ENCODE assay signal across 12 cellular contexts in the genomic region with DNA sequence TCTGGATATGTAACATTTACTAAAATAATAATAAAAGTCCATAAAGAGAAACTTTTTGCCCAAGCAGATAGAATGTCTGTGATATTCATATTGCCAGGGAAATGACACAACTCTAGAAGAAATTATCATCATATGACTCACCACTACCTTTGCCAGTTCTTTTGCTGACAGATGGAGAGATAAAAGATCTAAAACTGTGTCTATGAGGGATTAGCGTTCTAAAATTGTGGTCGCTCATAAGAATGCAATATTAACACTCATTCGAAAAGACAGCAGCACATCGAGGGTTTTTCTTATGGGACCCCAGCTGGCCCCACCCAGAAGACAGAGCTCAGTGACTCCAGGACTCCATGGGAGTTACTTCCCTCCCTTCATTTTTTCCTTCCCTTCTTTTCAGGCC. TPM values are rescaled to one million over a fixed set of nuclear protein-coding genes. Genes with fewer than 3 reads are reported as not detected.
DNase-seq lines count a peak whose midpoint lies in the region; ATAC-seq, FAIRE-seq and TF ChIP-seq lines count a peak whose summit lies in the region.
"Had no signal": no experiment of that assay in that cellular context is flagged by ENCODE, and none has a peak within 500 bp of the region (broad histone marks: within the 10 kb centered on the region; RNA-seq: fewer than 3 reads in every experiment).

No MANE protein-coding gene starts in this region.

- H3K79me2 ChIP-seq in keratinocyte (ENCODE audit: control insufficient read depth, insufficient read depth, low read length) = no peaks in the 10 kb centered on the region

- H3K4me2 ChIP-seq in keratinocyte (ENCODE audit: control insufficient read depth, extremely low read depth, insufficient read depth, low read depth, low read length) = peak overlapping the region; percentile 75

- FAIRE-seq in keratinocyte (lab: Jason Lieb, UNC) = peak; percentile 85
- FAIRE-seq: D721Med had no signal

- no peaks in the 10 kb centered on the region for H4K20me1 ChIP-seq in keratinocyte (ENCODE audit: control insufficient read depth, extremely low read depth, insufficient read depth, low read length)

- DNase-seq in Daoy (ENCODE audit: low read depth) = peak; percentile 62
- DNase-seq in Jurkat, Clone E6-1 (ENCODE audit: low read depth, low spot score) = peak; percentile 31
- peak; percentile 25 for DNase-seq in astrocyte of the hippocampus (ENCODE audit: low read depth, low spot score)
- no peak for DNase-seq in keratinocyte (ENCODE audit: low read depth, low spot score)
- DNase-seq in right cardiac atrium = no peak
- DNase-seq: activated T-cell treated with anti-CD3 and anti-CD28 coated beads, Interleukin-2, amount 50 U/mL, for 48 hours; NCI-H1092 treated with DMSO at 0.1 percent for 48 hours; spleen had no signal

- dilution Hi-C loops in keratinocyte (cut with MboI; ENCODE audit: extremely low pct_ligation_motif_present, low sequenced_read_pairs) = no loop called here

- no peak overlapping the region for H3K27ac ChIP-seq in keratinocyte (ENCODE audit: control insufficient read depth, insufficient read depth, low read length)
- no peak overlapping the region for H3K27ac ChIP-seq in right cardiac atrium (ENCODE audit: low read length)
- H3K27ac ChIP-seq: spleen had no signal

- no peak overlapping the region for H3K9ac ChIP-seq in keratinocyte (ENCODE audit: control insufficient read depth, extremely low read depth, insufficient read depth, low read length)

- H3K27me3 ChIP-seq in keratinocyte (ENCODE audit: control insufficient read depth, extremely low read depth, insufficient read depth, low read length) (no peaks in the 10 kb centered on the region), right cardiac atrium (ENCODE audit: control insufficient read depth, insufficient read depth) (no peaks in the 10 kb centered on the region)

- no peak overlapping the region for H2AFZ ChIP-seq in keratinocyte (ENCODE audit: control insufficient read depth, low read length)

- H3K9me3 ChIP-seq in keratinocyte (ENCODE audit: control insufficient read depth, low read depth, low read length) = no peaks in the 10 kb centered on the region
- H3K9me3 ChIP-seq in right cardiac atrium (ENCODE audit: control insufficient read depth, low read length) = no peaks in the 10 kb centered on the region

- WGBS in right cardiac atrium = 67% methylated on average over 4 of the region's 4 CpGs

- intact Hi-C loops in right cardiac atrium (cut with DNase I) = no loop called here

- no peaks in the 10 kb centered on the region for H3K36me3 ChIP-seq in keratinocyte (ENCODE audit: control insufficient read depth in 2 of 2, extremely low read depth in 1 of 2, insufficient read depth in 2 of 2, low read length in 2 of 2)
- H3K36me3 ChIP-seq: spleen had no signal

- H3K9me1 ChIP-seq in keratinocyte (ENCODE audit: control insufficient read depth, extremely low read depth, insufficient read depth, low read length) = no peaks in the 10 kb centered on the region

- H3K4me1 ChIP-seq in keratinocyte (ENCODE audit: control insufficient read depth, extremely low read depth, insufficient read depth, low read length) = peaks cover 5% of the 10 kb centered on the region
- H3K4me1 ChIP-seq in right cardiac atrium (ENCODE audit: control insufficient read depth, insufficient read depth, low read length) = no peaks in the 10 kb centered on the region
- H3K4me1 ChIP-seq: spleen had no signal

- ATAC-seq in right cardiac atrium (no peak), HG03521 (IDR thresholded peaks at IDR 0.05; ENCODE audit: unreplicated experiment) (no peak), GM18505 (IDR thresholded peaks at IDR 0.05; ENCODE audit: unreplicated experiment) (no peak), GM19035 (IDR thresholded peaks at IDR 0.05; ENCODE audit: unreplicated experiment) (no peak)

- no peak overlapping the region for H3K4me3 ChIP-seq in Jurkat, Clone E6-1 (ENCODE audit: low read length)
- H3K4me3 ChIP-seq in keratinocyte (ENCODE audit: control insufficient read depth in 2 of 3, extremely low read depth in 1 of 3, insufficient read depth in 2 of 3, low read depth in 1 of 3, low read length in 3 of 3) = no peak overlapping the region
- no peak overlapping the region for H3K4me3 ChIP-seq in right cardiac atrium (ENCODE audit: low read length)
- H3K4me3 ChIP-seq: spleen had no signal

- TF ChIP-seq CTCF in keratinocyte (optimal IDR thresholded peaks at IDR 0.05 in 1 of 3, IDR thresholded peaks at IDR 0.05 in 1 of 3, conservative IDR thresholded peaks at IDR 0.05 in 1 of 3; ENCODE audit: extremely low read depth in 1 of 3, insufficient read depth in 2 of 3, low read length in 3 of 3) = no peak

- no peak for TF ChIP-seq POLR2A in GM18505 (IDR thresholded peaks at IDR 0.05; ENCODE audit: borderline replicate concordance, extremely low read depth, insufficient read depth, insufficient read length)

RNA-seq across cellular contexts. Expression of a gene that starts 16.6 kb away (rescaled TPM):
- 59.3 and 95.9 TPM in 2 replicates for total RNA-seq in Daoy (2014; rRNA removed; shearing (Covaris generic))
- 11.3 TPM for polyA plus RNA-seq in Jurkat, Clone E6-1 (2012; ENCODE audit: insufficient read depth, insufficient read length)
- polyA plus RNA-seq in keratinocyte (12.4 to 15.5 TPM (median 14.5 TPM) in 3 replicates), right cardiac atrium (4.2 TPM)
- 5.2 TPM for polyA plus RNA-seq in keratinocyte (2011; ENCODE audit: low read depth)
- polyA plus RNA-seq in keratinocyte (2011; cell fraction: cytosol; rRNA removed) = 10.9 and 11.6 TPM in 2 replicates
- 12.9 and 17.7 TPM in 2 replicates for polyA plus RNA-seq in keratinocyte (2011; cell fraction: nucleus; rRNA removed)
- polyA plus RNA-seq in keratinocyte (2012; ENCODE audit: low replicate concordance) = 4.0 and 11.9 TPM in 2 replicates
- polyA minus RNA-seq in keratinocyte = 14.0 to 27.4 TPM (median 15.2 TPM) in 3 replicates
- 8.2 TPM for polyA minus RNA-seq in keratinocyte (2011; cell fraction: cytosol; rRNA and poly(A)+ RNA removed)
- 3.8 and 9.5 TPM in 2 replicates for polyA minus RNA-seq in keratinocyte (2011; cell fraction: nucleus; rRNA and poly(A)+ RNA removed)
- total RNA-seq in right cardiac atrium = 1 to 10 TPM; 7.5 to 9.9 (median 8.8) TPM

Comparison
In these comparisons a context has a peak if more than half of its experiments do, and no peak if none do; other contexts are left out.
1. DNase-seq: peak in Daoy (single experiment), Jurkat, Clone E6-1 (single experiment) and astrocyte of the hippocampus (single experiment); none in keratinocyte (single experiment) and right cardiac atrium (0 of 3).